ENCODE assay signal across 8 cellular contexts in the genomic region with DNA sequence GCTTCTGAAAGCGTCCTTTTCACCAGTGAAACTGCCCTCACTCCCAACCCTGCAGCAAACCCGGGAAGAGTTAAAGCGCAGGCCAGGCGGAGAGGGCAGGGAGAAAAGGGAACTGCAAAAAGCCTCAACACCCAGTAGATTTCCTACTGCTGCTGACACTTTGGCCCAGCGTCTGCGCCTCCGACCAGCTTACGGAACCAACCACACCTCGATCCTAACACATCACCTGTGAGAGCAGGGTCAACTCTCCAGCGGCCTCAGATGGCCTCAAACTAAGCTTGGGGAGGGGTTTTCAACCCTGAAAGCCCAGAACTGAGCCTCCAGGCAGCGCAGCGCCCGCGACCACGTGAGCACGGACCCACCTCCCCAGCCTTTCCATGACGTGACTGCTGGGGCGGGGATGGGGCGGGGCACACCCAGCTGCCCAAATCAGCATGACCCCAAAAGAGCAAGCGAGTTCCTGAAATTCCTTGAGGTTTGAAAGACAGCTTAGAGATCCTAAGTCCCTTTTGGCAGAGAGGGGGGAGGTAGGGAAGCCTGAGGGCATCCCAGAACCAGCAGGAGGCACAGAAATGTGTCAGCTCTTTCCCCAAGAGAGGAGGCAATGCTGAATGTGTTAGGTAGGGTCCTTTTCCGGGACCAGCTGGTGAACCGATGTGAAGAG. TPM values are rescaled to one million over a fixed set of nuclear protein-coding genes. Genes with fewer than 3 reads are reported as not detected.
A peak's percentile ranks its signal among the peaks of the same experiment; 100 is the strongest.
DNase-seq lines count a peak whose midpoint lies in the region; TF ChIP-seq lines count a peak whose summit lies in the region.

No MANE protein-coding gene starts in this region.

- DNase-seq in ELF-1 (ENCODE audit: low read depth, low spot score), result peak; percentile 100
- DNase-seq in HEK293T (ENCODE audit: extremely low spot score), result peak; percentile 67
- DNase-seq in OCI-M1 (lab: John Stamatoyannopoulos, UW), result peak; percentile 89
- peak; percentile 71 for DNase-seq in activated gamma-delta T cell treated with Interleukin-2 at 50 U/mL for 16 hours
- peak; percentile 85 for DNase-seq in fibroblast of villous mesenchyme (ENCODE audit: low read depth)
- peak; percentile 74 for DNase-seq in stimulated activated naive CD4-positive, alpha-beta T cell treated with Interleukin-2 at 50 U/mL for 16 hours (lab: John Stamatoyannopoulos, UW)
- DNase-seq in NCI-H1694 treated with DMSO at 0.1 percent for 48 hours (lab: John Stamatoyannopoulos, UW), result no peak

- POLR2A ChIA-PET in HEK293T (lab: Yijun Ruan, JAX), result interaction anchor here (0.8 to 1.2 kb wide), 4 partner anchors 12 to 272 kb away, joined by 3 to 4 read pairs (median 3); partner anchors contain the start of gene PARP1

- H3K4me3 ChIP-seq in fibroblast of villous mesenchyme (ENCODE audit: low read depth, low read length), result peak overlapping the region; percentile 64

- CTCF ChIA-PET in HEK293T (lab: Yijun Ruan, JAX), result no interaction called here

- no peak for TF ChIP-seq CTCF in fibroblast of villous mesenchyme (IDR thresholded peaks at IDR 0.05; ENCODE audit: insufficient read depth, low read depth, low read length)
- no peak for TF ChIP-seq CTCF in nephron (IDR thresholded peaks at IDR 0.05; ENCODE audit: unreplicated experiment in 3 of 3)

- H3K9me3 Mint-ChIP-seq in nephron, result no peaks in the 10 kb centered on the region

- H3K36me3 Mint-ChIP-seq in nephron (ENCODE audit: low read depth), result no peaks in the 10 kb centered on the region

- peak overlapping the region; percentile 81 to 84 (median 82) for H3K4me3 Mint-ChIP-seq in nephron

- H3K27ac Mint-ChIP-seq in nephron, result peak overlapping the region; percentile 74 to 92 (median 86)

- H3K27me3 Mint-ChIP-seq in nephron (ENCODE audit: low read depth), result peaks cover 4% of the 10 kb centered on the region

- H3K4me1 Mint-ChIP-seq in nephron, result peaks cover 66% of the 10 kb centered on the region

TF ChIP-seq in HEK293T, 16 proteins besides CTCF, POLR2A, EP300 and RAD21:
- TF ChIP-seq LEF1 (IDR thresholded peaks at IDR 0.05; ENCODE audit: borderline replicate concordance), result no peak
- TF ChIP-seq L3MBTL2 (conservative IDR thresholded peaks at IDR 0.05), result peak; percentile 69
TF ChIP-seq in HEK293T: peak in this region for 1.

RNA-seq across cellular contexts. Expression of gene ITPKB, which starts 59.1 kb away (rescaled TPM):
- total RNA-seq in fibroblast of villous mesenchyme, result 2.6 and 4.7 TPM in 2 replicates
